ENCODE assay signal across 9 cellular contexts in genomic region chr6:155248021-155249001, GRCh38. TPM values are rescaled to one million over a fixed set of nuclear protein-coding genes. Genes with fewer than 3 reads are reported as not detected.
A peak's percentile ranks its signal among the peaks of the same experiment; 100 is the strongest.
DNase-seq lines count a peak whose midpoint lies in the region; ATAC-seq, FAIRE-seq and TF ChIP-seq lines count a peak whose summit lies in the region.
"Had no signal": no experiment of that assay in that cellular context is flagged by ENCODE, and none has a peak within 500 bp of the region (broad histone marks: within the 10 kb centered on the region; RNA-seq: fewer than 3 reads in every experiment).

No MANE protein-coding gene starts in this region.

- no peak overlapping the region for H3K4me3 Mint-ChIP-seq in H9
- H3K4me3 Mint-ChIP-seq: dendritic cell treated with granulocyte-macrophage colony-stimulating factor and Interleukin-4, amounts not matched to agents 40 ng/mL and 50 ng/mL, for 4 days had no signal

- H3K36me3 ChIP-seq in H1 (ENCODE audit: control insufficient read depth in 2 of 4, insufficient read depth in 4 of 4, low read length in 3 of 4) = peaks cover 4 to 61% (median 20%) of the 10 kb centered on the region in 4 experiments; a peak in 6 of 8 replicates
- peaks cover 4 to 34% of the 10 kb centered on the region in 2 experiments for H3K36me3 ChIP-seq in mesenchymal stem cell (ENCODE audit: control insufficient read depth in 1 of 2, insufficient read depth in 2 of 2, low read depth in 1 of 2, low read length in 2 of 2)
- H3K36me3 ChIP-seq in tibial nerve = peaks cover 0 to 32% (median 0%) of the 10 kb centered on the region in 3 donors

- no peaks in the 10 kb centered on the region for H3K79me1 ChIP-seq in H9 (ENCODE audit: insufficient read depth, low read depth, low read length, poor library complexity, severe bottlenecking)
- no peaks in the 10 kb centered on the region for H3K79me1 ChIP-seq in H1 (ENCODE audit: low read depth, low read length)
- no peaks in the 10 kb centered on the region for H3K79me1 ChIP-seq in mesenchymal stem cell (replicated peaks; ENCODE audit: low read length, poor library complexity, severe bottlenecking)

- H3K27me3 Mint-ChIP-seq in H9 (ENCODE audit: low read depth) = no peaks in the 10 kb centered on the region
- H3K27me3 Mint-ChIP-seq: dendritic cell treated with granulocyte-macrophage colony-stimulating factor and Interleukin-4, amounts not matched to agents 40 ng/mL and 50 ng/mL, for 4 days had no signal

- FAIRE-seq in H1 (lab: Jason Lieb, UNC) = peak; percentile 71

- POLR2A ChIA-PET in H1 (lab: Charles Lee; ENCODE audit: partially characterized antibody) = interaction anchor here (0.9 to 2.4 kb wide), 5 partner anchors 13 to 135 kb away, joined by 3 to 8 read pairs (median 3); no protein-coding TSS in a partner anchor

- H3K79me2 ChIP-seq in H9 (ENCODE audit: insufficient read depth, low read length) (no peaks in the 10 kb centered on the region), H1 (ENCODE audit: control insufficient read depth in 1 of 2, insufficient read depth in 2 of 2, low read length in 2 of 2) (no peaks in the 10 kb centered on the region)

- H3K9me3 ChIP-seq in H9 (ENCODE audit: control insufficient read depth, low read depth, low read length) (no peaks in the 10 kb centered on the region), H1 (ENCODE audit: insufficient read depth in 2 of 2, low read depth in 1 of 2, low read length in 1 of 2) (no peaks in the 10 kb centered on the region), mesenchymal stem cell (ENCODE audit: control insufficient read depth, low read length) (no peaks in the 10 kb centered on the region), tibial nerve (no peaks in the 10 kb centered on the region)

- H3K14ac ChIP-seq in H9 (ENCODE audit: insufficient read depth, low read length) = no peak overlapping the region
- H3K14ac ChIP-seq in H1 (ENCODE audit: insufficient read length) = no peak overlapping the region
- H3K14ac ChIP-seq in mesenchymal stem cell (ENCODE audit: low read length in 2 of 2) = no peak overlapping the region

- no peaks in the 10 kb centered on the region for H3K27me3 ChIP-seq in H9 (ENCODE audit: insufficient read depth, low read length)
- H3K27me3 ChIP-seq in H1 (replicated peaks in 1 of 4; ENCODE audit: control insufficient read depth in 3 of 4, extremely low read depth in 1 of 4, insufficient read depth in 3 of 4, low read length in 3 of 4) = no peaks in the 10 kb centered on the region
- H3K27me3 ChIP-seq in mesenchymal stem cell (ENCODE audit: control insufficient read depth in 1 of 2, insufficient read depth in 1 of 2, low read length in 2 of 2) = no peaks in the 10 kb centered on the region
- no peaks in the 10 kb centered on the region for H3K27me3 ChIP-seq in tibial nerve

- no peak overlapping the region for H3K9ac ChIP-seq in H9 (ENCODE audit: extremely low read depth, insufficient read length, low read length)
- H3K9ac ChIP-seq in H1 (replicated peaks in 1 of 4; ENCODE audit: extremely low read depth in 1 of 4, low read depth in 3 of 4, low read length in 3 of 4) = no peak overlapping the region
- peak overlapping the region; percentile 44 for H3K9ac ChIP-seq in mesenchymal stem cell (ENCODE audit: low read length)

- H3K56ac ChIP-seq in H9 (ENCODE audit: insufficient read length, low read depth, low read length) = no peak overlapping the region
- H3K56ac ChIP-seq in H1 (replicated peaks; ENCODE audit: insufficient read length, low read depth, low read length) = no peak overlapping the region

- H4K91ac ChIP-seq in H9 (ENCODE audit: insufficient read length, low read depth, low read length) (no peak overlapping the region), H1 (replicated peaks; ENCODE audit: insufficient read length, low read length) (no peak overlapping the region), mesenchymal stem cell (ENCODE audit: low read length) (no peak overlapping the region)

- no peaks in the 10 kb centered on the region for H3K4me1 ChIP-seq in H9 (ENCODE audit: insufficient read depth, low read length)
- 0 out of 7 replicates have a peak, but pooled peaks cover 0 to 3% (median 0%) of the 10 kb centered on the region in 4 experiments for H3K4me1 ChIP-seq in H1 (replicated peaks in 1 of 4; ENCODE audit: control insufficient read depth in 3 of 4, insufficient read depth in 4 of 4, low read length in 3 of 4)
- peaks cover 5% of the 10 kb centered on the region for H3K4me1 ChIP-seq in mesenchymal stem cell (ENCODE audit: control insufficient read depth, insufficient read depth, low read depth, low read length)
- H3K4me1 ChIP-seq in tibial nerve = peaks cover 0 to 8% (median 0%) of the 10 kb centered on the region in 4 donors

- H4K5ac ChIP-seq in H9 (ENCODE audit: insufficient read length, low read depth, low read length) = no peak overlapping the region
- H4K5ac ChIP-seq in H1 (ENCODE audit: insufficient read length, low read depth, low read length) = no peak overlapping the region

- H4K8ac ChIP-seq in H9 (replicated peaks; ENCODE audit: insufficient read length, low read depth, low read length) (no peak overlapping the region), H1 (ENCODE audit: extremely low read depth, insufficient read depth, low read length) (no peak overlapping the region), mesenchymal stem cell (ENCODE audit: low read length) (no peak overlapping the region)

- no peaks in the 10 kb centered on the region for H3K23me2 ChIP-seq in H9 (ENCODE audit: insufficient read length, low read depth, low read length, poor library complexity, severe bottlenecking)
- H3K23me2 ChIP-seq in H1 (ENCODE audit: low read depth, low read length) = no peaks in the 10 kb centered on the region

- WGBS in H9 (ENCODE audit: extremely low coverage, insufficient read length, low lambda C conversion rate) = no CpG with 5 or more reads among the region's 30 CpGs
- WGBS in H1 (ENCODE audit: extremely low coverage in 1 of 2, insufficient coverage in 1 of 2, insufficient read length in 1 of 2, insufficient replicate concordance in 2 of 2, low coverage in 1 of 2, low lambda C conversion rate in 2 of 2, missing lambda C conversion rate in 1 of 2), 2 experiments = 87% methylated on average over 30 of the region's 30 CpGs; no CpG with 5 or more reads in 1 of the 2 experiments
- WGBS in mesenchymal stem cell = 91% methylated on average over 29 of the region's 30 CpGs
- WGBS in tibial nerve, 2 donors = 73% methylated on average over 29 to 30 of the region's 30 CpGs

- H2AFZ ChIP-seq in H9 (ENCODE audit: low read length) (no peak overlapping the region), H1 (ENCODE audit: low read length) (no peak overlapping the region), mesenchymal stem cell (ENCODE audit: low read depth, low read length) (no peak overlapping the region)

- no peak overlapping the region for H3K4ac ChIP-seq in H9 (ENCODE audit: low read depth, low read length)
- no peak overlapping the region for H3K4ac ChIP-seq in H1 (replicated peaks; ENCODE audit: insufficient read length, low read depth, low read length)
- peak overlapping the region in 1 of 2 experiments; percentile 0 for H3K4ac ChIP-seq in mesenchymal stem cell (ENCODE audit: low read depth in 1 of 2, low read length in 2 of 2)

- H2AK5ac ChIP-seq in H9 (ENCODE audit: insufficient read length, low read length) = no peak overlapping the region
- no peak overlapping the region for H2AK5ac ChIP-seq in H1 (ENCODE audit: low read depth, low read length)
- H2AK5ac ChIP-seq in mesenchymal stem cell (ENCODE audit: low read length, severe bottlenecking) = no peak overlapping the region

- H2BK15ac ChIP-seq in H9 (ENCODE audit: low read depth, low read length) (no peak overlapping the region), H1 (ENCODE audit: low read length) (no peak overlapping the region), mesenchymal stem cell (ENCODE audit: low read depth, poor library complexity, severe bottlenecking) (no peak overlapping the region)

- H3K4me2 ChIP-seq in H9 (ENCODE audit: insufficient read depth, insufficient read length, low read length) (no peak overlapping the region), H1 (ENCODE audit: insufficient read depth in 1 of 2, low read depth in 2 of 2, low read length in 2 of 2) (no peak overlapping the region), mesenchymal stem cell (ENCODE audit: low read length, poor library complexity, severe bottlenecking) (no peak overlapping the region)

- H3T11ph ChIP-seq in H9 (ENCODE audit: low read length) = no peak overlapping the region

- peak; percentile 86 to 90 for TF ChIP-seq RAD21 in H1 (IDR thresholded peaks at IDR 0.05 in 1 of 2, conservative IDR thresholded peaks at IDR 0.05 in 1 of 2; ENCODE audit: low read depth in 2 of 2, low read length in 2 of 2)

- no peak overlapping the region for H2BK12ac ChIP-seq in H9 (ENCODE audit: insufficient read length, low read depth, low read length)
- H2BK12ac ChIP-seq in H1 (ENCODE audit: low read depth, low read length) = no peak overlapping the region
- no peak overlapping the region for H2BK12ac ChIP-seq in mesenchymal stem cell (ENCODE audit: low read length in 2 of 2)

- no peak overlapping the region for H2BK5ac ChIP-seq in H9 (ENCODE audit: insufficient read length, low read length)
- H2BK5ac ChIP-seq in H1 (ENCODE audit: low read depth, low read length) = no peak overlapping the region
- H2BK5ac ChIP-seq in mesenchymal stem cell (ENCODE audit: low read depth, low read length, poor library complexity, severe bottlenecking) = no peak overlapping the region

- H3K9me3 Mint-ChIP-seq in H9 = no peaks in the 10 kb centered on the region
- H3K9me3 Mint-ChIP-seq: dendritic cell treated with granulocyte-macrophage colony-stimulating factor and Interleukin-4, amounts not matched to agents 40 ng/mL and 50 ng/mL, for 4 days had no signal

- H4K20me1 ChIP-seq in H9 (ENCODE audit: control insufficient read depth, insufficient read depth, insufficient read length) (no peaks in the 10 kb centered on the region), H1 (replicated peaks in 1 of 2; ENCODE audit: control insufficient read depth in 1 of 2, insufficient read depth in 2 of 2, low read length in 2 of 2) (no peaks in the 10 kb centered on the region)

- ATAC-seq in HG03571 (IDR thresholded peaks at IDR 0.05; ENCODE audit: unreplicated experiment) = no peak

- H3K4me1 Mint-ChIP-seq in H9 = peaks cover 14 to 17% of the 10 kb centered on the region in 2 experiments

- TF ChIP-seq EP300 in H1 (IDR thresholded peaks at IDR 0.05; ENCODE audit: borderline replicate concordance in 1 of 2, low read depth in 2 of 2, low read length in 2 of 2) (no peak), tibial nerve (IDR thresholded peaks at IDR 0.05) (no peak)

- H3K36me3 Mint-ChIP-seq in H9 (ENCODE audit: insufficient read depth in 1 of 3, low read depth in 3 of 3) = peaks cover 6 to 55% (median 51%) of the 10 kb centered on the region in 3 experiments; a peak in 6 of 7 replicates

- TF ChIP-seq POLR2A in H1 (IDR thresholded peaks at IDR 0.05; ENCODE audit: control extremely low read depth in 1 of 2, low read depth in 2 of 2, low read length in 2 of 2) (no peak), tibial nerve (IDR thresholded peaks at IDR 0.05) (no peak)

- H3K18ac ChIP-seq in H9 (ENCODE audit: insufficient read length, low read depth, low read length) = no peak overlapping the region
- no peak overlapping the region for H3K18ac ChIP-seq in H1 (ENCODE audit: extremely low read depth, low read length)
- H3K18ac ChIP-seq in mesenchymal stem cell (ENCODE audit: low read depth in 1 of 2, low read length in 2 of 2) = peak overlapping the region in 1 of 2 experiments; percentile 5

- H3K4me3 ChIP-seq in H1 (ENCODE audit: extremely low read depth in 1 of 4, insufficient read depth in 2 of 4, low read depth in 3 of 4, low read length in 4 of 4) = no peak overlapping the region
- no peak overlapping the region for H3K4me3 ChIP-seq in mesenchymal stem cell (ENCODE audit: insufficient read depth in 1 of 2, low read depth in 1 of 2, low read length in 2 of 2)
- H3K4me3 ChIP-seq in tibial nerve = no peak overlapping the region

- DNase-seq in NCI-H146 (lab: John Stamatoyannopoulos, UW) = peak; percentile 36
- no peak for DNase-seq in NCI-H146 treated with DMSO at 0.1 percent for 48 hours (lab: John Stamatoyannopoulos, UW; ENCODE audit: unreplicated experiment)
- DNase-seq in H9 = peak; percentile 66
- peak; percentile 28 for DNase-seq in RKO (ENCODE audit: low spot score)
- peak in 1 of 2 experiments; percentile 67 for DNase-seq in H1 (ENCODE audit: low read depth in 1 of 2, low spot score in 2 of 2)
- DNase-seq in mesenchymal stem cell = peak; percentile 62
- peak; percentile 21 to 40 for DNase-seq in tibial nerve (ENCODE audit: low spot score in 2 of 2)

- H3K27ac ChIP-seq in H9 (ENCODE audit: insufficient read length, low read depth, low read length) (no peak overlapping the region), H1 (ENCODE audit: low read depth, low read length) (no peak overlapping the region), mesenchymal stem cell (ENCODE audit: low read length, poor library complexity, severe bottlenecking) (no peak overlapping the region), tibial nerve (no peak overlapping the region)

- CTCF ChIA-PET in H1 (lab: Charles Lee; ENCODE audit: partially characterized antibody) = interaction anchor here (0.5 to 8.9 kb wide), 44 partner anchors 9 to 573 kb away, joined by 3 to 98 read pairs (median 4); no protein-coding TSS in a partner anchor

- H3K23ac ChIP-seq in H9 (ENCODE audit: insufficient read length, low read depth, low read length) (no peak overlapping the region), H1 (ENCODE audit: insufficient read length) (no peak overlapping the region), mesenchymal stem cell (ENCODE audit: low read length in 2 of 2) (no peak overlapping the region)

- peak overlapping the region; percentile 65 to 79 (median 70); a peak in 5 of 7 replicates for H3K27ac Mint-ChIP-seq in H9
- H3K27ac Mint-ChIP-seq: dendritic cell treated with granulocyte-macrophage colony-stimulating factor and Interleukin-4, amounts not matched to agents 40 ng/mL and 50 ng/mL, for 4 days had no signal

- H2BK120ac ChIP-seq in H9 (ENCODE audit: low read depth, low read length, poor library complexity, severe bottlenecking) (no peak overlapping the region), H1 (replicated peaks; ENCODE audit: low read depth, low read length) (no peak overlapping the region), mesenchymal stem cell (ENCODE audit: low read depth, low read length) (no peak overlapping the region)

- H2BK20ac ChIP-seq in H9 (ENCODE audit: low read depth, low read length, poor library complexity, severe bottlenecking) (no peak overlapping the region), H1 (ENCODE audit: low read length) (no peak overlapping the region)

- peak; percentile 80 for TF ChIP-seq CTCF in H9 (conservative IDR thresholded peaks at IDR 0.05)
- TF ChIP-seq CTCF in H1 (IDR thresholded peaks at IDR 0.05; ENCODE audit: control extremely low read depth in 1 of 3, insufficient read depth in 1 of 3, low read depth in 1 of 3, low read length in 3 of 3) = peak; percentile 71 to 91 (median 82)
- peak; percentile 51 to 79 (median 64) for TF ChIP-seq CTCF in tibial nerve (IDR thresholded peaks at IDR 0.05)

RNA-seq across cellular contexts. Expression of gene CLDN20, which starts 15.5 kb away (rescaled TPM):
- total RNA-seq in H9 (2021) = not detected in 2 replicates
- total RNA-seq in H1 (2021; fragmentation: NEBNext Ultra II Directional; extraction: Animal tissue kit (Norgen Biotek cat#: 25700)) = not detected in 2 replicates
- not detected in 2 replicates for polyA plus RNA-seq in H1 (2011; rRNA removed)
- polyA plus RNA-seq in H1 (2011; cell fraction: cytosol; rRNA removed) = not detected
- not detected for polyA plus RNA-seq in H1 (2011; cell fraction: nucleus; rRNA removed)
- polyA plus RNA-seq in H1 (2012, experiment 1 of 2) = 0.46 to 1.2 TPM (median 0.71 TPM) in 4 replicates
- polyA plus RNA-seq in H1 (2012, experiment 2 of 2) = not detected
- polyA plus RNA-seq in H1 (2013, experiment 1 of 2) = not detected
- polyA plus RNA-seq in H1 (2013, experiment 2 of 2) = not detected
- 0.24 TPM in 1 of 2 replicates, not detected in the other for polyA minus RNA-seq in H1 (2011; rRNA and poly(A)+ RNA removed)
- not detected for polyA minus RNA-seq in H1 (2011; cell fraction: cytosol; rRNA and poly(A)+ RNA removed)
- 0.70 TPM for polyA minus RNA-seq in H1 (2011; cell fraction: nucleus; rRNA and poly(A)+ RNA removed)
- 0.10 TPM for polyA plus RNA-seq in mesenchymal stem cell (2013, experiment 1 of 2)
- not detected for polyA plus RNA-seq in mesenchymal stem cell (2013, experiment 2 of 2)
- total RNA-seq in tibial nerve = 1 to 10 TPM; 1.5 to 4.4 (median 3.3) TPM
